24 cellular contexts compared by ENCODE assay signal in genomic region chr17:44176257-44176656, GRCh38. TPM values are rescaled to one million over a fixed set of nuclear protein-coding genes. Genes with fewer than 3 reads are reported as not detected.
"Had no signal": no experiment of that assay in that cellular context is flagged by ENCODE, and none has a peak within 500 bp of the region (broad histone marks: within the 10 kb centered on the region; RNA-seq: fewer than 3 reads in every experiment).

No MANE protein-coding gene starts in this region.

- H3K9me3 Mint-ChIP-seq: activated CD4-positive, alpha-beta memory T cell treated with anti-CD3 and anti-CD28 coated beads, Interleukin-2, amount 10 ng/mL, durations not matched to agents 7 days and 5 days; activated naive CD4-positive, alpha-beta T cell treated with anti-CD3 and anti-CD28 coated beads for 36 hours; activated T-helper 2 cell treated with anti-CD3 and anti-CD28 coated beads, Interferon-gamma antibody, Interleukin-2, Interleukin-4, amounts not matched to agents 10 μg/mL and 5 μg/mL and 100 μg/mL, durations not matched to agents 14 hours and 24 hours and 36 hours; dendritic cell treated with granulocyte-macrophage colony-stimulating factor and Interleukin-4, amounts not matched to agents 40 ng/mL and 50 ng/mL, for 4 days; nephron; T-cell; type B pancreatic cell; WTC11 had no signal

- DNase-seq: activated CD4-positive, alpha-beta memory T cell treated with anti-CD3 and anti-CD28 coated beads, Interleukin-2, amount 10 ng/mL, durations not matched to agents 7 days and 5 days; activated CD4-positive, alpha-beta T cell treated with anti-CD3 and anti-CD28 coated beads for 4 hours; activated CD8-positive, alpha-beta memory T cell treated with anti-CD3 and anti-CD28 coated beads, Interleukin-2, amount 10 ng/mL, durations not matched to agents 7 days and 5 days; activated naive CD4-positive, alpha-beta T cell treated with anti-CD3 and anti-CD28 coated beads for 36 hours; activated T-cell treated with anti-CD3 and anti-CD28 coated beads, Interleukin-2, amount 50 U/mL, for 1 hour; cerebellar nuclear complex; effector memory CD4-positive, alpha-beta T cell; hippocampal formation; midbrain; nucleus accumbens; retina; stomach; T-cell had no signal

- H3K27me3 Mint-ChIP-seq: activated CD4-positive, alpha-beta memory T cell treated with anti-CD3 and anti-CD28 coated beads, Interleukin-2, amount 10 ng/mL, durations not matched to agents 7 days and 5 days; activated CD8-positive, alpha-beta memory T cell treated with anti-CD3 and anti-CD28 coated beads, Interleukin-2, amount 10 ng/mL, durations not matched to agents 7 days and 5 days; dendritic cell treated with granulocyte-macrophage colony-stimulating factor and Interleukin-4, amounts not matched to agents 40 ng/mL and 50 ng/mL, for 4 days; T-cell; type B pancreatic cell had no signal

- H3K4me3 ChIP-seq: left lung, stomach had no signal

- H3K4me1 ChIP-seq: left lung had no signal

- H3K9me3 ChIP-seq: left lung, stomach had no signal

- FAIRE-seq: bronchial epithelial cell, endothelial cell of umbilical vein, keratinocyte had no signal

- H3K4me1 Mint-ChIP-seq: activated CD8-positive, alpha-beta memory T cell treated with anti-CD3 and anti-CD28 coated beads, Interleukin-2, amount 10 ng/mL, durations not matched to agents 7 days and 5 days had no signal

- H3K4me3 Mint-ChIP-seq: activated CD4-positive, alpha-beta memory T cell treated with anti-CD3 and anti-CD28 coated beads, Interleukin-2, amount 10 ng/mL, durations not matched to agents 7 days and 5 days; activated CD8-positive, alpha-beta memory T cell treated with anti-CD3 and anti-CD28 coated beads, Interleukin-2, amount 10 ng/mL, durations not matched to agents 7 days and 5 days; activated naive CD4-positive, alpha-beta T cell treated with anti-CD3 and anti-CD28 coated beads for 36 hours; dendritic cell treated with granulocyte-macrophage colony-stimulating factor and Interleukin-4, amounts not matched to agents 40 ng/mL and 50 ng/mL, for 4 days; nephron; T-cell; type B pancreatic cell; WTC11 had no signal

- H3K27ac ChIP-seq: left lung, stomach had no signal

- H3K27me3 ChIP-seq: left lung, stomach had no signal

- H3K27ac Mint-ChIP-seq: activated CD4-positive, alpha-beta memory T cell treated with anti-CD3 and anti-CD28 coated beads, Interleukin-2, amount 10 ng/mL, durations not matched to agents 7 days and 5 days; activated CD8-positive, alpha-beta memory T cell treated with anti-CD3 and anti-CD28 coated beads, Interleukin-2, amount 10 ng/mL, durations not matched to agents 7 days and 5 days; activated naive CD4-positive, alpha-beta T cell treated with anti-CD3 and anti-CD28 coated beads for 36 hours; activated T-helper 2 cell treated with anti-CD3 and anti-CD28 coated beads, Interferon-gamma antibody, Interleukin-2, Interleukin-4, amounts not matched to agents 10 μg/mL and 5 μg/mL and 100 μg/mL, durations not matched to agents 14 hours and 24 hours and 36 hours; nephron; type B pancreatic cell; WTC11 had no signal

RNA-seq across cellular contexts. Expression of gene ASB16, which starts 5.8 kb away (rescaled TPM):
- total RNA-seq: bronchial epithelial cell, endothelial cell of umbilical vein, left lung, lung microvascular endothelial cell, temporal lobe had no signal
- polyA plus RNA-seq: endothelial cell of umbilical vein, keratinocyte had no signal
